Comparison of ENCODE assay signal across 29 cellular contexts in the genomic region with DNA sequence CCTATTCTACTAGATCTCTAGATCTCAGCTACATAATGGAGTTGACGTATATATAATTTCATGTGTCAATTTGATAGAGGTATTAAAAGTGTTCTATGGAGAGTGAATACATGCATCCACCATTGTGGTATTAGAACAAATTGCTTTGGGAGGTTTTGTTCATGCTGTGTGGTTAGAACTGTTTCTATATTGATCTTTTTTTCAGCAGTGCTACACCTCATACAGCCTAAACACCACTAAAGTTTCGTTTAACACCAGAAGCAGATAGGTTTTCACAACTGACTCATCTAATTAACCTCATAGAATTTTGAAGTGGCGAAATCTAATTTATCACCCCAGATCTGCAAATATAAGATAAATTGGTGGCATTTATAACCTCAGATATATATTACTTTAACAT.
"Had no signal": no experiment of that assay in that cellular context is flagged by ENCODE, and none has a peak within 500 bp of the region (broad histone marks: within the 10 kb centered on the region; RNA-seq: fewer than 3 reads in every experiment).

No MANE protein-coding gene starts in this region.

- H3K27me3 Mint-ChIP-seq: T-cell had no signal

- ATAC-seq: Panc1, Right ventricle myocardium inferior, SK-N-SH treated with all-trans-retinoic acid at 6 μM for 48 hours, T-cell had no signal

- H3K4me1 Mint-ChIP-seq: T-cell had no signal

- H3K4me3 ChIP-seq: PC-9, SJCRH30, SK-N-MC had no signal

- H3K4me3 Mint-ChIP-seq: T-cell had no signal

- H3K36me3 Mint-ChIP-seq: T-cell had no signal

- H3K4me2 ChIP-seq: PC-9 had no signal

- H3K27me3 ChIP-seq: SJCRH30 had no signal

- H3K27ac Mint-ChIP-seq: T-cell had no signal

- H2AFZ ChIP-seq: PC-9 had no signal

- DNase-seq: MM.1S, MV-4-11, NCI-H1092, NCI-H1105, NCI-H1417 treated with DMSO at 0.1 percent for 48 hours, NCI-H1436 treated with DMSO at 0.1 percent for 48 hours, NCI-H1694 treated with DMSO at 0.1 percent for 48 hours, NCI-H187 treated with DMSO at 0.1 percent for 48 hours, NCI-H2029, NCI-H2081, NCI-H2171 treated with DMSO at 0.1 percent for 48 hours, NCI-H226, NCI-H446 treated with DMSO at 0.1 percent for 48 hours, NCI-H510A, NCI-H524, NCI-H526, NCI-H69, NCI-H748 treated with DMSO at 0.1 percent for 48 hours, NCI-H82, PC-9, SHP77, SIG-M5, SJCRH30, T-cell had no signal

- H3K27ac ChIP-seq: PC-9, RWPE1, SJCRH30, SK-N-MC had no signal

- H3K36me3 ChIP-seq: SJCRH30 had no signal

- H3K9me3 ChIP-seq: SJCRH30 had no signal
